In genomic region chr5:76591366-76591765, GRCh38 we compare ENCODE assay signal across 19 cellular contexts. TPM values are rescaled to one million over a fixed set of nuclear protein-coding genes. Genes with fewer than 3 reads are reported as not detected.
"Had no signal": no experiment of that assay in that cellular context is flagged by ENCODE, and none has a peak within 500 bp of the region (broad histone marks: within the 10 kb centered on the region; RNA-seq: fewer than 3 reads in every experiment).

No MANE protein-coding gene starts in this region.

- H3K27me3 Mint-ChIP-seq: activated CD8-positive, alpha-beta memory T cell treated with anti-CD3 and anti-CD28 coated beads, Interleukin-2, amount 10 ng/mL, durations not matched to agents 7 days and 5 days; activated naive CD8-positive, alpha-beta T cell treated with anti-CD3 and anti-CD28 coated beads, Interleukin-2, amount 10 ng/mL, durations not matched to agents 7 days and 5 days had no signal

- H3K4me3 Mint-ChIP-seq: activated CD8-positive, alpha-beta memory T cell treated with anti-CD3 and anti-CD28 coated beads, Interleukin-2, amount 10 ng/mL, durations not matched to agents 7 days and 5 days; activated naive CD8-positive, alpha-beta T cell treated with anti-CD3 and anti-CD28 coated beads, Interleukin-2, amount 10 ng/mL, durations not matched to agents 7 days and 5 days had no signal

- H3K9me3 Mint-ChIP-seq: activated naive CD8-positive, alpha-beta T cell treated with anti-CD3 and anti-CD28 coated beads, Interleukin-2, amount 10 ng/mL, durations not matched to agents 7 days and 5 days had no signal

- H3K27ac Mint-ChIP-seq: activated CD8-positive, alpha-beta memory T cell treated with anti-CD3 and anti-CD28 coated beads, Interleukin-2, amount 10 ng/mL, durations not matched to agents 7 days and 5 days; activated naive CD8-positive, alpha-beta T cell treated with anti-CD3 and anti-CD28 coated beads, Interleukin-2, amount 10 ng/mL, durations not matched to agents 7 days and 5 days had no signal

- DNase-seq: activated CD4-positive, alpha-beta T cell treated with anti-CD3 and anti-CD28 coated beads for 48 hours; activated CD4-positive, alpha-beta T cell treated with anti-CD3 and anti-CD28 coated beads, Interleukin-2, amount 50 U/mL, for 48 hours; activated CD8-positive, alpha-beta memory T cell treated with anti-CD3 and anti-CD28 coated beads, Interleukin-2, amount 10 ng/mL, durations not matched to agents 7 days and 5 days; activated naive CD4-positive, alpha-beta T cell treated with anti-CD3 and anti-CD28 coated beads, Interleukin-2, amount 50 U/mL, for 16 hours; activated naive CD8-positive, alpha-beta T cell treated with anti-CD3 and anti-CD28 coated beads, Interleukin-2, amount 10 ng/mL, durations not matched to agents 7 days and 5 days; activated T-cell treated with anti-CD3 and anti-CD28 coated beads, Interleukin-2, amount 50 U/mL, for 48 hours; adrenal gland; anterior cingulate cortex; colonic mucosa; NCI-H1092; NCI-H1417; NCI-H1930; NCI-H345; NCI-H510A; NCI-H526 treated with DMSO at 0.1 percent for 48 hours; SK-N-SH had no signal

- ATAC-seq: activated CD4-positive, CD25-positive, alpha-beta regulatory T cell treated with anti-CD3 and anti-CD28 coated beads, Interleukin-2, amount 50 U/mL, for 24 hours; activated CD8-positive, alpha-beta memory T cell treated with anti-CD3 and anti-CD28 coated beads, Interleukin-2, amount 10 ng/mL, durations not matched to agents 7 days and 5 days; Right ventricle myocardium inferior had no signal

RNA-seq across cellular contexts. Expression of gene F2RL2, which starts 31.8 kb away (rescaled TPM):
- total RNA-seq: activated naive CD8-positive, alpha-beta T cell treated with anti-CD3 and anti-CD28 coated beads, Interleukin-2, amount 10 ng/mL, durations not matched to agents 7 days and 5 days; T-helper 1 cell treated with Interleukin-12 subunit alpha and Interleukin-12 subunit beta and Interleukin-4 antibody, amounts not matched to agents 30 ng/mL and 1 ng/mL, for 36 hours had no signal
